Comparison of ENCODE assay signal across 2 cellular contexts in genomic region chr10:24382045-24382444, GRCh38.
TF ChIP-seq lines count a peak whose summit lies in the region.

No MANE protein-coding gene starts in this region.

TF ChIP-seq in GM23338, 12 proteins besides CTCF, POLR2A, EP300 and RAD21:
- TF ChIP-seq POLR2AphosphoS5 (IDR thresholded peaks at IDR 0.05; ENCODE audit: low read depth) = no peak
- no peak for TF ChIP-seq ZNF114 (CRISPR knock-in tag; IDR thresholded peaks at IDR 0.05)
- no peak for TF ChIP-seq ETS1 (IDR thresholded peaks at IDR 0.05)
- no peak for TF ChIP-seq REST (IDR thresholded peaks at IDR 0.05; ENCODE audit: unreplicated experiment)
- TF ChIP-seq ZNF331 (CRISPR knock-in tag; IDR thresholded peaks at IDR 0.05; ENCODE audit: low read depth) = no peak
- TF ChIP-seq EZH2 (IDR thresholded peaks at IDR 0.05; ENCODE audit: low read depth, unreplicated experiment) = no peak
- no peak for TF ChIP-seq JUNB (IDR thresholded peaks at IDR 0.05; ENCODE audit: unreplicated experiment)
- TF ChIP-seq ZNF462 (CRISPR knock-in tag; IDR thresholded peaks at IDR 0.05) = no peak
- no peak for TF ChIP-seq STAT1 (IDR thresholded peaks at IDR 0.05; ENCODE audit: unreplicated experiment)
- no peak for TF ChIP-seq EZH2phosphoT487 (IDR thresholded peaks at IDR 0.05; ENCODE audit: unreplicated experiment)
- no peak for TF ChIP-seq NANOG (IDR thresholded peaks at IDR 0.05; ENCODE audit: borderline replicate concordance)
- TF ChIP-seq CREB1 (CRISPR knock-in tag; IDR thresholded peaks at IDR 0.05; ENCODE audit: low read depth) = no peak

TF ChIP-seq in GM12878, 131 proteins besides CTCF, POLR2A, EP300 and RAD21:
- peak; percentile 17 to 57; a peak in 2 of 4 replicates for TF ChIP-seq BHLHE40 (IDR thresholded peaks at IDR 0.05; ENCODE audit: borderline replicate concordance in 1 of 2, low read depth in 2 of 2, low read length in 1 of 2)
- TF ChIP-seq ZNF622 (IDR thresholded peaks at IDR 0.05) = no peak
